1 cellular context compared by ENCODE assay signal in the genomic region with DNA sequence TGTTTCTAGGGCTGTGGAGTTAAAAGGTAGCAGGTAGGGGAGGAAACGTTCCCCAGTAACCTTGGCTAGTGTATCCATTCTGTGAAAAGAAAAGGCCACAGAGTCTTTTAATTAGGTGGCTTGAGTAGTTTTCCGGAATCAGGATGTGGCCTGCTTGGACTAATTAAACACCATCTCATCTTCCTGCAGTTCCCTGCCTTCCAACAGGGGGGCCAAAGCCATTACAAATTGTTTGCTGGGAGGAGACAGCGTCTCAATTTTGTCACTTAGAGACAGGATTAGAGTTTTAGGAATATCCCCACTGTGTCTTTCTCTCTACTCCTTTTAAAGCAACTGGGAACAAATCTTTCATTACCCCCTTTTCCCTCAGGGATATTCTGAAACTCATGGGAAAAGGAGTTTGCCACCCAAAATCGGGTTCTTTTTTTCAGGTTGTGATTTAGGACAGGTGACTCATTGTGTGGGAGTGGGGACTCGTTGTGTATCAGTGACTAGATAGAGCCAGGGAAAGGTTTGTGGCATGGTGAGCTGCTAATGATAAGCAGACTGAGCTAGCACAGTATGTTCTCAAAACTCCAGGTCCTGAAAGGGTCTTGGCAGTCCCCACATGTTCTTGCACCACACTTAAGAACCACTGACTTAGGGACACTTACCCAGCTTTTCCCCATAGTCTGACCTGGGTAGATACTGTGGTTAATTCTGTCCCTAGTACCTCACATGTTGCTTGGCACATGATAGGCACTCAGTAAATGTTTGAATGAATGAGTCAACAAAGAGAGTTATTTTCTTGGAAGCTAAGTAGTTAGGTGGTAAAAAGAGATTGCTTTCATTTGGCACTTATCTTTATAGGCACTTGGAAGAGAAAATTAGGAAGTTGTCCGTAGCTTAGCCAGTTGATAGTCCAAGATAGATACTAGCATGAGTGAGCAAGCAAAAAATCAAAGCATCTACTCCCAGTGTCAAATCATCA.
TF ChIP-seq lines count a peak whose summit lies in the region.

No MANE protein-coding gene starts in this region.

TF ChIP-seq in K562, 482 proteins besides CTCF, POLR2A, EP300 and RAD21 (continues in another document):
- TF ChIP-seq MXI1 (IDR thresholded peaks at IDR 0.05; ENCODE audit: low read depth, low read length) (no peak), BACH1 (tag; IDR thresholded peaks at IDR 0.05) (no peak), ARID1B (IDR thresholded peaks at IDR 0.05) (peak; percentile 57; the same call in 1 of the 2 replicates), CREM (IDR thresholded peaks at IDR 0.05; ENCODE audit: low read depth) (no peak), EHMT2 (IDR thresholded peaks at IDR 0.05) (no peak), ZNF707 (CRISPR knock-in tag; conservative IDR thresholded peaks at IDR 0.05) (no peak), DDX20 (tag; IDR thresholded peaks at IDR 0.05; ENCODE audit: low read depth) (no peak), ZNF253 (CRISPR knock-in tag; conservative IDR thresholded peaks at IDR 0.05) (no peak), GATA2 (CRISPR knock-in tag; IDR thresholded peaks at IDR 0.05) (peak; percentile 50; the same call in 1 of the 2 replicates), ZKSCAN8 (CRISPR knock-in tag; IDR thresholded peaks at IDR 0.05) (no peak), NUFIP1 (IDR thresholded peaks at IDR 0.05; ENCODE audit: partially characterized antibody) (no peak), RCOR1 (IDR thresholded peaks at IDR 0.05; ENCODE audit: borderline replicate concordance in 1 of 2, low read depth in 2 of 2, low read length in 2 of 2) (peak in 1 of 2 experiments; percentile 70; a peak in 3 of 4 replicates), NFE2 (IDR thresholded peaks at IDR 0.05; ENCODE audit: low read depth) (peak; percentile 62), SMAD4 (CRISPR knock-in tag; conservative IDR thresholded peaks at IDR 0.05) (no peak), LCOR (CRISPR knock-in tag; IDR thresholded peaks at IDR 0.05) (peak; percentile 62; the same call in 1 of the 2 replicates), CCNT2 (IDR thresholded peaks at IDR 0.05; ENCODE audit: borderline replicate concordance, extremely low read depth, insufficient read length, low read depth, low read length) (peak; percentile 22), U2AF1 (optimal IDR thresholded peaks at IDR 0.05; ENCODE audit: low read depth, low read length) (no peak), ZNF75A (CRISPR knock-in tag; IDR thresholded peaks at IDR 0.05) (no peak), SIN3A (IDR thresholded peaks at IDR 0.05; ENCODE audit: borderline replicate concordance in 2 of 2, control insufficient read depth in 1 of 2, low read depth in 2 of 2, low read length in 2 of 2) (no peak), JUND (IDR thresholded peaks at IDR 0.05; ENCODE audit: borderline replicate concordance, low read depth, low read length) (peak; percentile 59; the same call in 1 of the 2 replicates), JUND (tag; IDR thresholded peaks at IDR 0.05; ENCODE audit: borderline replicate concordance, low read depth, low read length) (peak; percentile 28; the same call in 1 of the 3 replicates), BRD4 (IDR thresholded peaks at IDR 0.05) (no peak)
- TF ChIP-seq, protein P1, sequence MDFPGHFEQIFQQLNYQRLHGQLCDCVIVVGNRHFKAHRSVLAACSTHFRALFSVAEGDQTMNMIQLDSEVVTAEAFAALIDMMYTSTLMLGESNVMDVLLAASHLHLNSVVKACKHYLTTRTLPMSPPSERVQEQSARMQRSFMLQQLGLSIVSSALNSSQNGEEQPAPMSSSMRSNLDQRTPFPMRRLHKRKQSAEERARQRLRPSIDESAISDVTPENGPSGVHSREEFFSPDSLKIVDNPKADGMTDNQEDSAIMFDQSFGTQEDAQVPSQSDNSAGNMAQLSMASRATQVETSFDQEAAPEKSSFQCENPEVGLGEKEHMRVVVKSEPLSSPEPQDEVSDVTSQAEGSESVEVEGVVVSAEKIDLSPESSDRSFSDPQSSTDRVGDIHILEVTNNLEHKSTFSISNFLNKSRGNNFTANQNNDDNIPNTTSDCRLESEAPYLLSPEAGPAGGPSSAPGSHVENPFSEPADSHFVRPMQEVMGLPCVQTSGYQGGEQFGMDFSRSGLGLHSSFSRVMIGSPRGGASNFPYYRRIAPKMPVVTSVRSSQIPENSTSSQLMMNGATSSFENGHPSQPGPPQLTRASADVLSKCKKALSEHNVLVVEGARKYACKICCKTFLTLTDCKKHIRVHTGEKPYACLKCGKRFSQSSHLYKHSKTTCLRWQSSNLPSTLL (IDR thresholded peaks at IDR 0.05), result no peak
- TF ChIP-seq, protein P2, sequence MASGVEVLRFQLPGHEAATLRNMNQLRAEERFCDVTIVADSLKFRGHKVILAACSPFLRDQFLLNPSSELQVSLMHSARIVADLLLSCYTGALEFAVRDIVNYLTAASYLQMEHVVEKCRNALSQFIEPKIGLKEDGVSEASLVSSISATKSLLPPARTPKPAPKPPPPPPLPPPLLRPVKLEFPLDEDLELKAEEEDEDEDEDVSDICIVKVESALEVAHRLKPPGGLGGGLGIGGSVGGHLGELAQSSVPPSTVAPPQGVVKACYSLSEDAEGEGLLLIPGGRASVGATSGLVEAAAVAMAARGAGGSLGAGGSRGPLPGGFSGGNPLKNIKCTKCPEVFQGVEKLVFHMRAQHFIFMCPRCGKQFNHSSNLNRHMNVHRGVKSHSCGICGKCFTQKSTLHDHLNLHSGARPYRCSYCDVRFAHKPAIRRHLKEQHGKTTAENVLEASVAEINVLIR (CRISPR knock-in tag; IDR thresholded peaks at IDR 0.05), result no peak
- TF ChIP-seq, protein P3, sequence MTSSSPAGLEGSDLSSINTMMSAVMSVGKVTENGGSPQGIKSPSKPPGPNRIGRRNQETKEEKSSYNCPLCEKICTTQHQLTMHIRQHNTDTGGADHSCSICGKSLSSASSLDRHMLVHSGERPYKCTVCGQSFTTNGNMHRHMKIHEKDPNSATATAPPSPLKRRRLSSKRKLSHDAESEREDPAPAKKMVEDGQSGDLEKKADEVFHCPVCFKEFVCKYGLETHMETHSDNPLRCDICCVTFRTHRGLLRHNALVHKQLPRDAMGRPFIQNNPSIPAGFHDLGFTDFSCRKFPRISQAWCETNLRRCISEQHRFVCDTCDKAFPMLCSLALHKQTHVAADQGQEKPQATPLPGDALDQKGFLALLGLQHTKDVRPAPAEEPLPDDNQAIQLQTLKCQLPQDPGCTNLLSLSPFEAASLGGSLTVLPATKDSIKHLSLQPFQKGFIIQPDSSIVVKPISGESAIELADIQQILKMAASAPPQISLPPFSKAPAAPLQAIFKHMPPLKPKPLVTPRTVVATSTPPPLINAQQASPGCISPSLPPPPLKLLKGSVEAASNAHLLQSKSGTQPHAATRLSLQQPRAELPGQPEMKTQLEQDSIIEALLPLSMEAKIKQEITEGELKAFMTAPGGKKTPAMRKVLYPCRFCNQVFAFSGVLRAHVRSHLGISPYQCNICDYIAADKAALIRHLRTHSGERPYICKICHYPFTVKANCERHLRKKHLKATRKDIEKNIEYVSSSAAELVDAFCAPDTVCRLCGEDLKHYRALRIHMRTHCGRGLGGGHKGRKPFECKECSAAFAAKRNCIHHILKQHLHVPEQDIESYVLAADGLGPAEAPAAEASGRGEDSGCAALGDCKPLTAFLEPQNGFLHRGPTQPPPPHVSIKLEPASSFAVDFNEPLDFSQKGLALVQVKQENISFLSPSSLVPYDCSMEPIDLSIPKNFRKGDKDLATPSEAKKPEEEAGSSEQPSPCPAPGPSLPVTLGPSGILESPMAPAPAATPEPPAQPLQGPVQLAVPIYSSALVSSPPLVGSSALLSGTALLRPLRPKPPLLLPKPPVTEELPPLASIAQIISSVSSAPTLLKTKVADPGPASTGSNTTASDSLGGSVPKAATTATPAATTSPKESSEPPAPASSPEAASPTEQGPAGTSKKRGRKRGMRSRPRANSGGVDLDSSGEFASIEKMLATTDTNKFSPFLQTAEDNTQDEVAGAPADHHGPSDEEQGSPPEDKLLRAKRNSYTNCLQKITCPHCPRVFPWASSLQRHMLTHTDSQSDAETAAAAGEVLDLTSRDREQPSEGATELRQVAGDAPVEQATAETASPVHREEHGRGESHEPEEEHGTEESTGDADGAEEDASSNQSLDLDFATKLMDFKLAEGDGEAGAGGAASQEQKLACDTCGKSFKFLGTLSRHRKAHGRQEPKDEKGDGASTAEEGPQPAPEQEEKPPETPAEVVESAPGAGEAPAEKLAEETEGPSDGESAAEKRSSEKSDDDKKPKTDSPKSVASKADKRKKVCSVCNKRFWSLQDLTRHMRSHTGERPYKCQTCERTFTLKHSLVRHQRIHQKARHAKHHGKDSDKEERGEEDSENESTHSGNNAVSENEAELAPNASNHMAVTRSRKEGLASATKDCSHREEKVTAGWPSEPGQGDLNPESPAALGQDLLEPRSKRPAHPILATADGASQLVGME (CRISPR knock-in tag; IDR thresholded peaks at IDR 0.05), result no peak
- TF ChIP-seq, protein P4, sequence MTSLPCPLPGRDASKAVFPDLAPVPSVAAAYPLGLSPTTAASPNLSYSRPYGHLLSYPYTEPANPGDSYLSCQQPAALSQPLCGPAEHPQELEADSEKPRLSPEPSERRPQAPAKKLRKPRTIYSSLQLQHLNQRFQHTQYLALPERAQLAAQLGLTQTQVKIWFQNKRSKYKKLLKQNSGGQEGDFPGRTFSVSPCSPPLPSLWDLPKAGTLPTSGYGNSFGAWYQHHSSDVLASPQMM (CRISPR knock-in tag; IDR thresholded peaks at IDR 0.05), result no peak
- TF ChIP-seq, protein P5, sequence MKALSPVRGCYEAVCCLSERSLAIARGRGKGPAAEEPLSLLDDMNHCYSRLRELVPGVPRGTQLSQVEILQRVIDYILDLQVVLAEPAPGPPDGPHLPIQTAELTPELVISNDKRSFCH (CRISPR knock-in tag; IDR thresholded peaks at IDR 0.05), result no peak
- TF ChIP-seq, protein P5 (tag; IDR thresholded peaks at IDR 0.05), result no peak
- TF ChIP-seq, protein P6, sequence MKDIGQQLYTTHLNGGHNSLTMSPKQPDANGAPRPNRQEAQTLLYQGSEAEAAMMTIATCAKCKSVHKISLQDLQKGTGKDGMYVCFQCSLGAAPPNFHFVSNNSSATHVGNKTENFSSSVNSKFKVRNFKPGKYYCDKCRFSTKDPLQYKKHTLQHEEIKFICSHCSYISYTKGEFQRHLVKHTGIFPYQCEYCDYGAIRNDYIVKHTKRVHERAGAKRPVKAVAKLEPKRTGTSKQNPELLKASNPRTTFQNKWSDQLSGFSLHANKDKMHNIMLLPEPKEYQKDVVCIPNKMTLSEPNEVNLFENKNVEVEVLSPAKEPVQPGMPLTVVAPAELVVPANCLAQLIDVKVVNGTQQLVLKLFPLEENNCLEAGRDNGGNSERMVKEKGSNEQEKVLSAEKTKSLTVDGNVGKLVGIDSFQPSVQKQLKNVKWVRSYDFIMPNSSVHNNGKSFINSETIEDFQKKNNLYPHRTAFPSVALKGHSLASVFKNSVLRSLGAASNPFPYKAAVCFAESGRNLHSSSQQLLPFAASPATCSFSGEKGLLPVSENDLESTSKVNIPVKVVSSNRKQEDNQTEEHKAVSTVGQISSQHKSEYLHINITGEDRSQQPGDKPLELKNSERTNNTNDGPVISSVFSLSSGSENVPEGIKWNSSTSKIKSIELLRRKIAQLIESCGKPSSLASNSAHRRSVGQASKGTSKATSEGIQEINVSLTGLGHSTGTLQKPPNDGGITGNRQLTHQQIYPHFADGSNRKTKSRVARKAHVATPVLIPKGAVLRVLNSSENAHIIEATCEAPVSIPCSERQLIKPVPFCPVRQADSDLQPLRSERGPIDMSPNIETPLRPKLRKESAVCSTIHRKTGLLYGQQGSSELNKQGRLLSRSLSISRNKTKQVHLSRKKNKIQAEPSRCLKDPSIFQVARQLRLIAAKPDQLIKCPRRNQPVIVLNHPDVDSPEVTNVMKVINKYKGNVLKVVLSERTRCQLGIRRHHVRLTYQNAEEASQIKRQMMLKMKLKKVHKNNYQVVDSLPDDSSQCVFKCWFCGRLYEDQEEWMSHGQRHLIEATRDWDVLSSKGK (CRISPR knock-in tag; IDR thresholded peaks at IDR 0.05), result no peak
- TF ChIP-seq, protein P7, sequence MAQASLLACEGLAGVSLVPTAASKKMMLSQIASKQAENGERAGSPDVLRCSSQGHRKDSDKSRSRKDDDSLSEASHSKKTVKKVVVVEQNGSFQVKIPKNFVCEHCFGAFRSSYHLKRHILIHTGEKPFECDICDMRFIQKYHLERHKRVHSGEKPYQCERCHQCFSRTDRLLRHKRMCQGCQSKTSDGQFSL (CRISPR knock-in tag; IDR thresholded peaks at IDR 0.05), result no peak
- TF ChIP-seq, protein P7 (tag; IDR thresholded peaks at IDR 0.05), result no peak
- TF ChIP-seq, protein P8, sequence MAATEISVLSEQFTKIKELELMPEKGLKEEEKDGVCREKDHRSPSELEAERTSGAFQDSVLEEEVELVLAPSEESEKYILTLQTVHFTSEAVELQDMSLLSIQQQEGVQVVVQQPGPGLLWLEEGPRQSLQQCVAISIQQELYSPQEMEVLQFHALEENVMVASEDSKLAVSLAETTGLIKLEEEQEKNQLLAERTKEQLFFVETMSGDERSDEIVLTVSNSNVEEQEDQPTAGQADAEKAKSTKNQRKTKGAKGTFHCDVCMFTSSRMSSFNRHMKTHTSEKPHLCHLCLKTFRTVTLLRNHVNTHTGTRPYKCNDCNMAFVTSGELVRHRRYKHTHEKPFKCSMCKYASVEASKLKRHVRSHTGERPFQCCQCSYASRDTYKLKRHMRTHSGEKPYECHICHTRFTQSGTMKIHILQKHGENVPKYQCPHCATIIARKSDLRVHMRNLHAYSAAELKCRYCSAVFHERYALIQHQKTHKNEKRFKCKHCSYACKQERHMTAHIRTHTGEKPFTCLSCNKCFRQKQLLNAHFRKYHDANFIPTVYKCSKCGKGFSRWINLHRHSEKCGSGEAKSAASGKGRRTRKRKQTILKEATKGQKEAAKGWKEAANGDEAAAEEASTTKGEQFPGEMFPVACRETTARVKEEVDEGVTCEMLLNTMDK (IDR thresholded peaks at IDR 0.05; ENCODE audit: borderline replicate concordance, insufficient read depth, low read depth, low read length, poor library complexity, severe bottlenecking), result no peak
- TF ChIP-seq, protein P9, sequence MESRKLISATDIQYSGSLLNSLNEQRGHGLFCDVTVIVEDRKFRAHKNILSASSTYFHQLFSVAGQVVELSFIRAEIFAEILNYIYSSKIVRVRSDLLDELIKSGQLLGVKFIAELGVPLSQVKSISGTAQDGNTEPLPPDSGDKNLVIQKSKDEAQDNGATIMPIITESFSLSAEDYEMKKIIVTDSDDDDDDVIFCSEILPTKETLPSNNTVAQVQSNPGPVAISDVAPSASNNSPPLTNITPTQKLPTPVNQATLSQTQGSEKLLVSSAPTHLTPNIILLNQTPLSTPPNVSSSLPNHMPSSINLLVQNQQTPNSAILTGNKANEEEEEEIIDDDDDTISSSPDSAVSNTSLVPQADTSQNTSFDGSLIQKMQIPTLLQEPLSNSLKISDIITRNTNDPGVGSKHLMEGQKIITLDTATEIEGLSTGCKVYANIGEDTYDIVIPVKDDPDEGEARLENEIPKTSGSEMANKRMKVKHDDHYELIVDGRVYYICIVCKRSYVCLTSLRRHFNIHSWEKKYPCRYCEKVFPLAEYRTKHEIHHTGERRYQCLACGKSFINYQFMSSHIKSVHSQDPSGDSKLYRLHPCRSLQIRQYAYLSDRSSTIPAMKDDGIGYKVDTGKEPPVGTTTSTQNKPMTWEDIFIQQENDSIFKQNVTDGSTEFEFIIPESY (CRISPR knock-in tag; IDR thresholded peaks at IDR 0.05), result no peak
